In the genomic region with DNA sequence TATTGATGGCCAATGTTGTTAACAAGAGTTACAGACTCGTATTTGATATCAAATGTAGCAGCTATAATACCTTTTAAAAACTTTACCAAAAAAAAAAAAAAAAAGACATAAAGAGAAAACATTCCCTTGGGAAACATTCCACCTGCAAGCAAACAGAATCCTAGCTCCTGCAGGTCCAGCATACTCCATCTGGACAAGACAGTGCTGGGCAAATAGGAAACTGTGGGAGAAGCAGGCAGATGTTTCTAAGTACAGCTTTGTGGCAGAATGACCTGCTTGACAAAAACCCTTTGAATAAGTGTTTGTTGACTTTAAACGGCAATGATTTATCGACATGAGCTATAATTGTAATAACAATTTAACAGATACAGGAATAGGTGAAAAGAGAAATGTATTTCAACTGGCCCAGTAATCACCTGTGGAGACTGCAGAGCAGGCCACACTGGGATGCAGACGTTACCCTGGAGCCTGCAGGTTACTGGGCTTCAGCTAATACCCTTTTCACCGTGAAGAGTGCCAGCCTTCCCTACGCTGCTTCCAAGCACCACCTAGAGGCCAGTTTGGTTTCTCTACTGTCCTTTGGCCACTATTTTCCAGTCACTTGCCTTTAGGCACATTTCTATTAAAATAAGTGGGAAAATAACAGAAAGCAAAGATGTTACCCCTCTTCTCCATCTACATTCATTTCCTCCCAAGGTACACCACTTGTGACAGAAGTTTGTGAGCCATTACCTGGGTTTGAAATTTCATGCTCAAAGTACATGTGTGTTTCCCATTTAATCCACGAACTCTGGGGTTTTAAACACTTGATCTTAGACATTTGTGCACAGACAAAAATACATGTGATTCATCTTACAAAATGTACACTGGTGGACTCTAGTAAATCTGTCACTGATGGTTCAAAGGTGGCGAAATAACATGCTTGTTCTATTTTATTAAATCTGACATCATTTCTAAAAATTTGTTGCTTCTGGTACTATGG, we compare ENCODE assay signal across 8 cellular contexts.
A peak's percentile ranks its signal among the peaks of the same experiment; 100 is the strongest.
DNase-seq lines count a peak whose midpoint lies in the region; ATAC-seq, FAIRE-seq and TF ChIP-seq lines count a peak whose summit lies in the region.

No MANE protein-coding gene starts in this region.

- H3K4me1 ChIP-seq in pancreas, result peaks cover 0 to 8% (median 5%) of the 10 kb centered on the region in 3 donors

- peak overlapping the region in 2 of 4 donors; percentile 5 to 37 for H3K27ac ChIP-seq in pancreas

- no peak for FAIRE-seq in frontal cortex (lab: Jason Lieb, UNC)
- no peak for FAIRE-seq in pancreas (lab: Jason Lieb, UNC)

- no peaks in the 10 kb centered on the region for H3K27me3 ChIP-seq in pancreas

- H3K4me3 ChIP-seq in pancreas, result no peak overlapping the region

- intact Hi-C loops in pancreas (cut with DNase I) (loop anchor here in 1 of 3 donors (5.0 kb wide), 1 partner anchor 137 kb away; no protein-coding TSS in a partner anchor), posterior vena cava (cut with DNase I) (no loop called here)

- WGBS in pancreas, 2 donors, result 22 to 27% methylated on average over 8 of the region's 8 CpGs

- peaks cover 0 to 7% (median 0%) of the 10 kb centered on the region in 3 donors for H3K36me3 ChIP-seq in pancreas

- peak; percentile 15 to 71 (median 64) for TF ChIP-seq CTCF in pancreas (IDR thresholded peaks at IDR 0.05)

- H3K9me3 ChIP-seq in pancreas, result no peaks in the 10 kb centered on the region

- ATAC-seq in HG03354 (IDR thresholded peaks at IDR 0.05; ENCODE audit: poor library complexity, severe bottlenecking, unreplicated experiment) (peak; percentile 69), pancreas (peak; percentile 95 to 100 (median 98))

- DNase-seq in activated gamma-delta T cell treated with Interleukin-2 at 50 U/mL for 16 hours, result peak; percentile 28
- DNase-seq in activated gamma-delta T cell (lab: John Stamatoyannopoulos, UW), result no peak
- DNase-seq in NCI-H524 treated with DMSO at 0.1 percent for 48 hours (lab: John Stamatoyannopoulos, UW), result peak; percentile 24
- peak; percentile 24 for DNase-seq in activated naive CD4-positive, alpha-beta T cell treated with Interleukin-2 at 50 U/mL for 16 hours
- DNase-seq in frontal cortex (ENCODE audit: low spot score in 2 of 2), result peak; percentile 28 to 57
- peak in 4 of 6 donors; percentile 49 to 68 (median 60) for DNase-seq in pancreas
- DNase-seq in posterior vena cava (ENCODE audit: low spot score), result no peak

Comparison
In these comparisons a context has a peak if more than half of its experiments do, and no peak if none do; other contexts are left out.
1. DNase-seq: peak in activated gamma-delta T cell treated with Interleukin-2 at 50 U/mL for 16 hours (single experiment), NCI-H524 treated with DMSO at 0.1 percent for 48 hours (single experiment), activated naive CD4-positive, alpha-beta T cell treated with Interleukin-2 at 50 U/mL for 16 hours (single experiment), frontal cortex (2 of 2) and pancreas (4 of 6); none in activated gamma-delta T cell (single experiment) and posterior vena cava (single experiment).